In the genomic region with DNA sequence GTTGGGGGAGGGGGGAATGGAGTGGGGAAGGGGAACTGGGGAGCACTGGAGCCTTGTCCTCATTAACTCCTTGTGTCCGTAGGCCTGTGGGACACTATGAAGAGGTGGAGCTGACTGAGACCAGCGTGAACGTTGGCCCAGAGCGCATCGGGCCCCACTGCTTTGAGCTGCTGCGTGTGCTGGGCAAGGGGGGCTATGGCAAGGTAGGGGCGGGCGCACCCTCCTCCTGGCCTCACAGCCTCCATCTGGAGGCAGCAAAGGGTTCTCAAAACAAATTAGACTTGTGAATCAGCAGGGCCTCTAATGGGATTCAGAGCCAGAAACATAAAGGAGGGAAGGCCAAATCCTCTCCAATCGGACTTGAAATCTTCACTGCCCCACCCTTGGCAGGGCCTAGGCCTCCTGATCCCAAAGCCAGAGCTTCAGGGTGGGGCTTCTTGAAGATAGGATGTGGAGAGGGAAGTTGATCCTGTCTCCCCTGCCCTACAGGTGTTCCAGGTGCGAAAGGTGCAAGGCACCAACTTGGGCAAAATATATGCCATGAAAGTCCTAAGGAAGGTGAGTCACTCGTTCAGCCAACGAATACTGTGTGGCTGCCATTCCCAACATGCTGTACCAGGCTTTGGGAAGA, we compare ENCODE assay signal across 8 cellular contexts. TPM values are rescaled to one million over a fixed set of nuclear protein-coding genes. Genes with fewer than 3 reads are reported as not detected.
DNase-seq lines count a peak whose midpoint lies in the region; ATAC-seq, FAIRE-seq and TF ChIP-seq lines count a peak whose summit lies in the region.

No MANE protein-coding gene starts in this region.

- H2BK120ac ChIP-seq in H1 (replicated peaks; ENCODE audit: low read depth, low read length) = no peak overlapping the region

- H3K9me2 ChIP-seq in neural cell (ENCODE audit: insufficient read depth, low read length) = no peaks in the 10 kb centered on the region

- peaks cover 10% of the 10 kb centered on the region for H3K23me2 ChIP-seq in H1 (ENCODE audit: low read depth, low read length)

- H3K79me2 ChIP-seq in H1 (ENCODE audit: control insufficient read depth in 1 of 2, insufficient read depth in 2 of 2, low read length in 2 of 2) (peaks cover 0 to 9% of the 10 kb centered on the region in 2 experiments; a peak in 2 of 4 replicates), neural cell (replicated peaks; ENCODE audit: insufficient read depth, low read length) (peaks cover 9% of the 10 kb centered on the region)

- TF ChIP-seq RAD21 in H1 (IDR thresholded peaks at IDR 0.05 in 1 of 2, conservative IDR thresholded peaks at IDR 0.05 in 1 of 2; ENCODE audit: low read depth in 2 of 2, low read length in 2 of 2) = no peak
- no peak for TF ChIP-seq RAD21 in neural cell (conservative IDR thresholded peaks at IDR 0.05)

- no peak for TF ChIP-seq EP300 in H1 (IDR thresholded peaks at IDR 0.05; ENCODE audit: borderline replicate concordance in 1 of 2, low read depth in 2 of 2, low read length in 2 of 2)
- no peak for TF ChIP-seq EP300 in neural cell (conservative IDR thresholded peaks at IDR 0.05; ENCODE audit: poor library complexity, severe bottlenecking)

- WGBS in H1 (ENCODE audit: extremely low coverage in 1 of 2, insufficient coverage in 1 of 2, insufficient read length in 1 of 2, insufficient replicate concordance in 2 of 2, low coverage in 1 of 2, low lambda C conversion rate in 2 of 2, missing lambda C conversion rate in 1 of 2), 2 experiments = 79% methylated on average over 7 of the region's 12 CpGs; no CpG with 5 or more reads in 1 of the 2 experiments

- no peaks in the 10 kb centered on the region for H3K9me3 ChIP-seq in BLaER1 treated with 17β-estradiol and CSF1 and Interleukin-3, amounts not matched to agents 10 nM and 100 nM (replicated peaks in 1 of 11)
- H3K9me3 ChIP-seq in H1 (ENCODE audit: insufficient read depth in 2 of 2, low read depth in 1 of 2, low read length in 1 of 2) (no peaks in the 10 kb centered on the region), neural cell (ENCODE audit: low read length) (no peaks in the 10 kb centered on the region)

- peak overlapping the region; percentile 63 to 88 (median 80); a peak in 19 of 22 replicates for H3K27ac ChIP-seq in BLaER1 treated with 17β-estradiol and CSF1 and Interleukin-3, amounts not matched to agents 10 nM and 100 nM
- peak overlapping the region; percentile 33; the same call in 1 of the 2 replicates for H3K27ac ChIP-seq in H1 (ENCODE audit: low read depth, low read length)
- peak overlapping the region; percentile 84 for H3K27ac ChIP-seq in neural cell (ENCODE audit: low read length)

- CTCF ChIA-PET in H1 (lab: Charles Lee; ENCODE audit: partially characterized antibody) = no interaction called here

- no peak overlapping the region for H2BK15ac ChIP-seq in H1 (ENCODE audit: low read length)

- TF ChIP-seq POLR2A in NB4 (IDR thresholded peaks at IDR 0.05; ENCODE audit: extremely low read depth, insufficient read length) (no peak), H1 (IDR thresholded peaks at IDR 0.05; ENCODE audit: control extremely low read depth in 1 of 2, low read depth in 2 of 2, low read length in 2 of 2) (no peak)

- no peak for TF ChIP-seq CTCF in NB4 (IDR thresholded peaks at IDR 0.05; ENCODE audit: low read depth, low read length)
- TF ChIP-seq CTCF in H1 (IDR thresholded peaks at IDR 0.05; ENCODE audit: control extremely low read depth in 1 of 3, insufficient read depth in 1 of 3, low read depth in 1 of 3, low read length in 3 of 3) = no peak
- no peak for TF ChIP-seq CTCF in neural cell (IDR thresholded peaks at IDR 0.05; ENCODE audit: poor library complexity, severe bottlenecking)

- no peak for DNase-seq in NB4 (ENCODE audit: low read depth)
- DNase-seq in H1 (ENCODE audit: low read depth in 1 of 2, low spot score in 2 of 2) = no peak
- DNase-seq in NCI-H2081 (lab: John Stamatoyannopoulos, UW) = no peak
- no peak for DNase-seq in NCI-H2196 treated with DMSO at 0.1 percent for 48 hours (lab: John Stamatoyannopoulos, UW; ENCODE audit: unreplicated experiment)
- no peak for DNase-seq in iPS-NIHi7 (ENCODE audit: extremely low spot score)

- peaks cover 37 to 49% (median 44%) of the 10 kb centered on the region in 11 experiments for H3K36me3 ChIP-seq in BLaER1 treated with 17β-estradiol and CSF1 and Interleukin-3, amounts not matched to agents 10 nM and 100 nM
- peaks cover 3 to 9% (median 8%) of the 10 kb centered on the region in 4 experiments; a peak in 7 of 8 replicates for H3K36me3 ChIP-seq in H1 (ENCODE audit: control insufficient read depth in 2 of 4, insufficient read depth in 4 of 4, low read length in 3 of 4)
- no peaks in the 10 kb centered on the region for H3K36me3 ChIP-seq in neural cell (ENCODE audit: insufficient read depth, low read length)

- no peaks in the 10 kb centered on the region for H3K27me3 ChIP-seq in BLaER1 treated with 17β-estradiol and CSF1 and Interleukin-3, amounts not matched to agents 10 nM and 100 nM
- H3K27me3 ChIP-seq in H1 (replicated peaks in 1 of 4; ENCODE audit: control insufficient read depth in 3 of 4, extremely low read depth in 1 of 4, insufficient read depth in 3 of 4, low read length in 3 of 4) (no peaks in the 10 kb centered on the region), neural cell (ENCODE audit: insufficient read depth, low read depth, low read length) (no peaks in the 10 kb centered on the region)

- peak overlapping the region; percentile 79 to 98 (median 91) for H3K4me2 ChIP-seq in BLaER1 treated with 17β-estradiol and CSF1 and Interleukin-3, amounts not matched to agents 10 nM and 100 nM
- peak overlapping the region; percentile 60 to 96 for H3K4me2 ChIP-seq in H1 (ENCODE audit: insufficient read depth in 1 of 2, low read depth in 2 of 2, low read length in 2 of 2)
- peak overlapping the region; percentile 100 for H3K4me2 ChIP-seq in neural cell (ENCODE audit: low read length)

- H3K18ac ChIP-seq in H1 (ENCODE audit: extremely low read depth, low read length) = no peak overlapping the region

- H3K56ac ChIP-seq in H1 (replicated peaks; ENCODE audit: insufficient read length, low read depth, low read length) = no peak overlapping the region

- no peak overlapping the region for H3K14ac ChIP-seq in H1 (ENCODE audit: insufficient read length)

- no peak for FAIRE-seq in H1 (lab: Jason Lieb, UNC)

- peak overlapping the region; percentile 11; the same call in 1 of the 2 replicates for H2AK5ac ChIP-seq in H1 (ENCODE audit: low read depth, low read length)

- no peak overlapping the region for H2BK12ac ChIP-seq in H1 (ENCODE audit: low read depth, low read length)

- no peaks in the 10 kb centered on the region for H3F3A ChIP-seq in neural cell (ENCODE audit: insufficient read depth, low read length, poor library complexity, severe bottlenecking)

- H4K91ac ChIP-seq in H1 (replicated peaks; ENCODE audit: insufficient read length, low read length) = no peak overlapping the region

- POLR2A ChIA-PET in H1 (lab: Charles Lee; ENCODE audit: partially characterized antibody) = interaction anchor here (0.8 to 12.5 kb wide), 10 partner anchors 9 to 41 kb away, joined by 3 to 104 read pairs (median 6); partner anchors contain the start of genes CABP4, CARNS1, PPP1CA and PTPRCAP

- peak overlapping the region; percentile 66; the same call in 1 of the 2 replicates for H2BK5ac ChIP-seq in H1 (ENCODE audit: low read depth, low read length)

- H3K23ac ChIP-seq in H1 (ENCODE audit: insufficient read length) = no peak overlapping the region

- H3K9ac ChIP-seq in BLaER1 treated with 17β-estradiol and CSF1 and Interleukin-3, amounts not matched to agents 10 nM and 100 nM = peak overlapping the region; percentile 86 to 96 (median 90)
- H3K9ac ChIP-seq in H1 (replicated peaks in 1 of 4; ENCODE audit: extremely low read depth in 1 of 4, low read depth in 3 of 4, low read length in 3 of 4) (peak overlapping the region in 3 of 4 experiments; percentile 72 to 86 (median 77); a peak in 6 of 7 replicates), neural cell (ENCODE audit: low read length) (peak overlapping the region; percentile 97)

- peaks cover 0 to 51% (median 34%) of the 10 kb centered on the region in 11 experiments; a peak in 18 of 22 replicates for H4K20me1 ChIP-seq in BLaER1 treated with 17β-estradiol and CSF1 and Interleukin-3, amounts not matched to agents 10 nM and 100 nM
- H4K20me1 ChIP-seq in H1 (replicated peaks in 1 of 2; ENCODE audit: control insufficient read depth in 1 of 2, insufficient read depth in 2 of 2, low read length in 2 of 2) = peaks cover 0 to 1% of the 10 kb centered on the region in 2 experiments
- no peaks in the 10 kb centered on the region for H4K20me1 ChIP-seq in neural cell (ENCODE audit: insufficient read depth)

- H2AFZ ChIP-seq in H1 (ENCODE audit: low read length) (no peak overlapping the region), neural cell (ENCODE audit: low read depth, low read length) (peak overlapping the region; percentile 60)

- H3K4ac ChIP-seq in H1 (replicated peaks; ENCODE audit: insufficient read length, low read depth, low read length) = no peak overlapping the region

- no peak overlapping the region; the same call in 1 of the 2 replicates for H4K8ac ChIP-seq in H1 (ENCODE audit: extremely low read depth, insufficient read depth, low read length)

- no peak for ATAC-seq in HG03135 (IDR thresholded peaks at IDR 0.05; ENCODE audit: unreplicated experiment)

- no peak overlapping the region for H4K5ac ChIP-seq in H1 (ENCODE audit: insufficient read length, low read depth, low read length)

- peak overlapping the region; percentile 79 to 99 (median 89) for H3K4me3 ChIP-seq in BLaER1 treated with 17β-estradiol and CSF1 and Interleukin-3, amounts not matched to agents 10 nM and 100 nM
- H3K4me3 ChIP-seq in NB4 (ENCODE audit: low read depth, low read length) (peak overlapping the region; percentile 81), H1 (ENCODE audit: extremely low read depth in 1 of 4, insufficient read depth in 2 of 4, low read depth in 3 of 4, low read length in 4 of 4) (peak overlapping the region; percentile 66 to 98 (median 90)), neural cell (ENCODE audit: low read length) (peak overlapping the region; percentile 98)

- H3K79me1 ChIP-seq in H1 (ENCODE audit: low read depth, low read length) = peaks cover 5% of the 10 kb centered on the region

- peaks cover 28 to 67% (median 55%) of the 10 kb centered on the region in 10 experiments for H3K4me1 ChIP-seq in BLaER1 treated with 17β-estradiol and CSF1 and Interleukin-3, amounts not matched to agents 10 nM and 100 nM
- peaks cover 0 to 12% (median 4%) of the 10 kb centered on the region in 4 experiments; a peak in 6 of 7 replicates for H3K4me1 ChIP-seq in H1 (replicated peaks in 1 of 4; ENCODE audit: control insufficient read depth in 3 of 4, insufficient read depth in 4 of 4, low read length in 3 of 4)

- no peak overlapping the region for H2BK20ac ChIP-seq in H1 (ENCODE audit: low read length)

RNA-seq across cellular contexts. Expression of gene RPS6KB2, which starts 0.9 kb away (rescaled TPM):
- 41.0 and 43.9 TPM in 2 replicates for total RNA-seq in H1 (2021; fragmentation: NEBNext Ultra II Directional; extraction: Animal tissue kit (Norgen Biotek cat#: 25700))
- polyA plus RNA-seq in H1 (2011; rRNA removed) (47.1 and 58.6 TPM in 2 replicates), neural cell (92.8 and 95.0 TPM in 2 replicates)
- 54.3 TPM for polyA plus RNA-seq in H1 (2011; cell fraction: cytosol; rRNA removed)
- polyA plus RNA-seq in H1 (2011; cell fraction: nucleus; rRNA removed) = 104 TPM
- 31.6 to 44.5 TPM (median 41.0 TPM) in 4 replicates for polyA plus RNA-seq in H1 (2012, experiment 1 of 2)
- polyA plus RNA-seq in H1 (2012, experiment 2 of 2) = 44.7 TPM
- polyA plus RNA-seq in H1 (2013, experiment 1 of 2) = 27.6 TPM
- 27.9 TPM for polyA plus RNA-seq in H1 (2013, experiment 2 of 2)
- 36.3 and 41.7 TPM in 2 replicates for polyA minus RNA-seq in H1 (2011; rRNA and poly(A)+ RNA removed)
- polyA minus RNA-seq in H1 (2011; cell fraction: cytosol; rRNA and poly(A)+ RNA removed) = 30.8 TPM
- polyA minus RNA-seq in H1 (2011; cell fraction: nucleus; rRNA and poly(A)+ RNA removed) = 44.4 TPM
- 24.8 and 30.4 TPM in 2 replicates for polyA minus RNA-seq in neural cell

RNA-seq across cellular contexts. Expression of gene PTPRCAP, which starts 8.3 kb away (rescaled TPM):
- total RNA-seq in H1 (2021; fragmentation: NEBNext Ultra II Directional; extraction: Animal tissue kit (Norgen Biotek cat#: 25700)) = 0.78 and 1.4 TPM in 2 replicates
- 6.7 and 9.5 TPM in 2 replicates for polyA plus RNA-seq in H1 (2011; rRNA removed)
- 6.7 TPM for polyA plus RNA-seq in H1 (2011; cell fraction: cytosol; rRNA removed)
- polyA plus RNA-seq in H1 (2011; cell fraction: nucleus; rRNA removed) = 39.1 TPM
- 3.0 to 3.5 TPM (median 3.2 TPM) in 4 replicates for polyA plus RNA-seq in H1 (2012, experiment 1 of 2)
- polyA plus RNA-seq in H1 (2012, experiment 2 of 2) = 1.9 TPM
- polyA plus RNA-seq in H1 (2013, experiment 1 of 2) = 1.2 TPM
- polyA plus RNA-seq in H1 (2013, experiment 2 of 2) = 0.85 TPM
- polyA minus RNA-seq in H1 (2011; rRNA and poly(A)+ RNA removed) = 0.28 and 0.44 TPM in 2 replicates
- 2.3 TPM for polyA minus RNA-seq in H1 (2011; cell fraction: cytosol; rRNA and poly(A)+ RNA removed)
- 5.0 TPM for polyA minus RNA-seq in H1 (2011; cell fraction: nucleus; rRNA and poly(A)+ RNA removed)
- 1.7 and 3.4 TPM in 2 replicates for polyA plus RNA-seq in neural cell
- 0.49 and 0.69 TPM in 2 replicates for polyA minus RNA-seq in neural cell

RNA-seq across cellular contexts. Expression of gene CARNS1, which starts 13.7 kb away (rescaled TPM):
- total RNA-seq in H1 (2021; fragmentation: NEBNext Ultra II Directional; extraction: Animal tissue kit (Norgen Biotek cat#: 25700)) = 0.61 and 1.1 TPM in 2 replicates
- polyA plus RNA-seq in H1 (2011; rRNA removed) (0.82 and 0.96 TPM in 2 replicates), neural cell (not detected in 2 replicates)
- polyA plus RNA-seq in H1 (2011; cell fraction: cytosol; rRNA removed) = 1.1 TPM
- polyA plus RNA-seq in H1 (2011; cell fraction: nucleus; rRNA removed) = 5.7 TPM
- 0.72 to 2.2 TPM (median 1.1 TPM) in 4 replicates for polyA plus RNA-seq in H1 (2012, experiment 1 of 2)
- polyA plus RNA-seq in H1 (2012, experiment 2 of 2) = 0.47 TPM
- 0.51 TPM for polyA plus RNA-seq in H1 (2013, experiment 1 of 2)
- polyA plus RNA-seq in H1 (2013, experiment 2 of 2) = 0.31 TPM
- polyA minus RNA-seq in H1 (2011; rRNA and poly(A)+ RNA removed) = 0.47 and 0.54 TPM in 2 replicates
- polyA minus RNA-seq in H1 (2011; cell fraction: cytosol; rRNA and poly(A)+ RNA removed) = 0.22 TPM
- polyA minus RNA-seq in H1 (2011; cell fraction: nucleus; rRNA and poly(A)+ RNA removed) = 1.4 TPM
- polyA minus RNA-seq in neural cell = not detected in 2 replicates

RNA-seq across cellular contexts. Expression of gene CORO1B, which starts 14.1 kb away (rescaled TPM):
- total RNA-seq in H1 (2021; fragmentation: NEBNext Ultra II Directional; extraction: Animal tissue kit (Norgen Biotek cat#: 25700)) = 77.1 and 84.3 TPM in 2 replicates
- polyA plus RNA-seq in H1 (2011; rRNA removed) (131 and 148 TPM in 2 replicates), neural cell (56.7 and 72.3 TPM in 2 replicates)
- 141 TPM for polyA plus RNA-seq in H1 (2011; cell fraction: cytosol; rRNA removed)
- 193 TPM for polyA plus RNA-seq in H1 (2011; cell fraction: nucleus; rRNA removed)
- polyA plus RNA-seq in H1 (2012, experiment 1 of 2) = 50.9 to 80.4 TPM (median 78.0 TPM) in 4 replicates
- polyA plus RNA-seq in H1 (2012, experiment 2 of 2) = 77.6 TPM
- 61.1 TPM for polyA plus RNA-seq in H1 (2013, experiment 1 of 2)
- polyA plus RNA-seq in H1 (2013, experiment 2 of 2) = 55.9 TPM
- 47.7 and 82.2 TPM in 2 replicates for polyA minus RNA-seq in H1 (2011; rRNA and poly(A)+ RNA removed)
- 51.7 TPM for polyA minus RNA-seq in H1 (2011; cell fraction: cytosol; rRNA and poly(A)+ RNA removed)
- 65.5 TPM for polyA minus RNA-seq in H1 (2011; cell fraction: nucleus; rRNA and poly(A)+ RNA removed)
- polyA minus RNA-seq in neural cell = 41.2 and 46.0 TPM in 2 replicates

RNA-seq across cellular contexts. Expression of gene GPR152, which starts 23.4 kb away (rescaled TPM):
- not detected in 2 replicates for total RNA-seq in H1 (2021; fragmentation: NEBNext Ultra II Directional; extraction: Animal tissue kit (Norgen Biotek cat#: 25700))
- polyA plus RNA-seq in H1 (2011; rRNA removed) (not detected in 2 replicates), neural cell (not detected in 2 replicates)
- not detected for polyA plus RNA-seq in H1 (2011; cell fraction: cytosol; rRNA removed)
- not detected for polyA plus RNA-seq in H1 (2011; cell fraction: nucleus; rRNA removed)
- not detected in 4 replicates for polyA plus RNA-seq in H1 (2012, experiment 1 of 2)
- polyA plus RNA-seq in H1 (2012, experiment 2 of 2) = not detected
- not detected for polyA plus RNA-seq in H1 (2013, experiment 1 of 2)
- polyA plus RNA-seq in H1 (2013, experiment 2 of 2) = not detected
- polyA minus RNA-seq in H1 (2011; rRNA and poly(A)+ RNA removed) = not detected in 2 replicates
- not detected for polyA minus RNA-seq in H1 (2011; cell fraction: cytosol; rRNA and poly(A)+ RNA removed)
- polyA minus RNA-seq in H1 (2011; cell fraction: nucleus; rRNA and poly(A)+ RNA removed) = not detected
- not detected in 2 replicates for polyA minus RNA-seq in neural cell

Comparison
In these comparisons a context has a peak if more than half of its experiments do, and no peak if none do; other contexts are left out.
1. H3K27ac ChIP-seq: peak in every context shown above with its lines; median percentile 84 in neural cell; 80 in BLaER1 treated with 17β-estradiol and CSF1 and Interleukin-3, amounts not matched to agents 10 nM and 100 nM; 33 in H1.